ENCODE assay signal across 8 cellular contexts in the genomic region with DNA sequence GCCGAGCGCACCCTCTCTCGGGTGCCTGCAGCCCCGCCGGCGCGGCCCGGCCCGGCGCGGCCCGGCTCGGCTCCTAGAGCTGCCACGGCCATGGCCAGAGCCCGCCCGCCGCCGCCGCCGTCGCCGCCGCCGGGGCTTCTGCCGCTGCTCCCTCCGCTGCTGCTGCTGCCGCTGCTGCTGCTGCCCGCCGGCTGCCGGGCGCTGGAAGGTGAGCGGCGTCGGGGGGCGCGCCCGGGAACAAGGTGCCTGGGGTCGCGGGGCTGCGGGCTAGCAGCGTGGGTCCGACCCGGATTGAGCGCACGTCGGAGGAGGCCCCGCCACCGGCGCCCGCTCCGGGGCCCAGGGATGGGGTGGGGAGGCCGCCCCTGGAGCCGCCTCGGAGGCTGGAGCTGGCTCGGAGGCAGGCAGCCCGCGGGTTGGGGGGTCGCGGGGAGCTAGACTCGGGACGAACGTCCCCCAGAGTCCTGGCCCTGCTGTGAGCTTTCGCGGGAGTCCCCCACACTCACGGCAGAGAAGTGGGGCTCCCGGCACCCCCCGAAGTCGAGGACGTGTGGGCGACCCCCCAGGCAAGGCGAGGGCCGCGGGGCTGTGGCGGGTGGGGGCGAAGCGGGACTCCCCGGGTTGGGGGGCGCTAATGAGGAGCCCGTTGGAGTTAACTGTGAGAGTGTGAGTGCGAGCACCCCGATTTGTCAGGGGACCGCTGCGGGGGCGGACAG. TPM values are rescaled to one million over a fixed set of nuclear protein-coding genes. Genes with fewer than 3 reads are reported as not detected.
DNase-seq lines count a peak whose midpoint lies in the region; ATAC-seq and TF ChIP-seq lines count a peak whose summit lies in the region.

No MANE protein-coding gene starts in this region.

- peaks cover 7% of the 10 kb centered on the region for H3K36me3 Mint-ChIP-seq in T-helper 17 cell (ENCODE audit: low read depth)

- H3K4me3 Mint-ChIP-seq in T-helper 17 cell: peak overlapping the region; percentile 94

- DNase-seq in T-helper 17 cell (no peak), heart right ventricle (no peak), retinal pigment epithelial cell (ENCODE audit: low read depth) (no peak), medulla oblongata (ENCODE audit: extremely low spot score) (no peak), NCI-H146 (lab: John Stamatoyannopoulos, UW) (no peak)

- H3K9ac ChIP-seq in ES-I3 (ENCODE audit: low read depth, low read length): peak overlapping the region; percentile 44; the same call in 1 of the 2 replicates

- intact Hi-C loops in heart right ventricle (cut with DNase I): loop anchor here in 2 of 10 donors (2.0 kb wide), 2 partner anchors 164 to 216 kb away; no protein-coding TSS in a partner anchor

- H3K27ac ChIP-seq in heart right ventricle: peak overlapping the region in 7 of 10 donors; percentile 26 to 77 (median 63)

- H3K36me3 ChIP-seq in ES-I3 (ENCODE audit: insufficient read depth, low read length) (no peaks in the 10 kb centered on the region), heart right ventricle (no peaks in the 10 kb centered on the region)

- whole genome bisulfite sequencing in heart right ventricle, 2 donors: 3 to 6% methylated on average over 84 of the region's 84 CpGs

- H3K4me1 ChIP-seq in ES-I3 (ENCODE audit: insufficient read depth, low read length) (peaks cover 32% of the 10 kb centered on the region), heart right ventricle (peaks cover 6 to 49% (median 20%) of the 10 kb centered on the region in 9 donors)

- peaks cover 0 to 44% (median 18%) of the 10 kb centered on the region in 7 donors for H3K27me3 ChIP-seq in heart right ventricle

- peak overlapping the region; percentile 47 to 77 (median 68) for H3K4me3 ChIP-seq in heart right ventricle
- peak overlapping the region; percentile 49 for H3K4me3 ChIP-seq in retinal pigment epithelial cell (ENCODE audit: low read length)

- H3K9me3 ChIP-seq in ES-I3 (ENCODE audit: control insufficient read depth, insufficient read depth, low read length) (no peaks in the 10 kb centered on the region), T-helper 17 cell (ENCODE audit: control insufficient read depth, low read length, poor library complexity, severe bottlenecking) (no peaks in the 10 kb centered on the region), heart right ventricle (no peaks in the 10 kb centered on the region)

- no peak for ATAC-seq in T-helper 17 cell
- ATAC-seq in heart right ventricle: peak in 3 of 8 donors; percentile 7 to 18 (median 10)
- ATAC-seq in HG02763 (IDR thresholded peaks at IDR 0.05; ENCODE audit: unreplicated experiment): no peak
- ATAC-seq in HG03432 (IDR thresholded peaks at IDR 0.05; ENCODE audit: unreplicated experiment): no peak

- peaks cover 44% of the 10 kb centered on the region for H3K27me3 Mint-ChIP-seq in T-helper 17 cell

- peaks cover 35% of the 10 kb centered on the region for H3K4me1 Mint-ChIP-seq in T-helper 17 cell

- TF ChIP-seq CTCF in heart right ventricle (IDR thresholded peaks at IDR 0.05): no peak
- TF ChIP-seq CTCF in retinal pigment epithelial cell (conservative IDR thresholded peaks at IDR 0.05; ENCODE audit: low read depth, low read length): no peak

- H3K27ac Mint-ChIP-seq in T-helper 17 cell: no peak overlapping the region

RNA-seq across cellular contexts. Expression of a gene that starts 0.7 kb away (rescaled TPM):
- total RNA-seq in T-helper 17 cell: under 1 TPM in 1 of 2 donors, not detected in 1; 0.35 TPM
- total RNA-seq in heart right ventricle: 1 to 10 TPM in 7 of 10 donors, under 1 TPM in 3; 0.38 to 4.0 (median 2.3) TPM
- polyA plus RNA-seq in heart right ventricle: under 1 TPM; 0.51 to 0.96 TPM
